In genomic region chr22:18987114-18987513, GRCh38 we compare ENCODE assay signal across 5 cellular contexts. TPM values are rescaled to one million over a fixed set of nuclear protein-coding genes. Genes with fewer than 3 reads are reported as not detected.
"Had no signal": no experiment of that assay in that cellular context is flagged by ENCODE, and none has a peak within 500 bp of the region (broad histone marks: within the 10 kb centered on the region; RNA-seq: fewer than 3 reads in every experiment).

No MANE protein-coding gene starts in this region.

RNA-seq across cellular contexts. Expression of gene PRODH, which starts 51.0 kb away (rescaled TPM):
- total RNA-seq: activated B cell treated with CpG ODN at 0.5 μM for 24 hours; activated CD4-positive, alpha-beta T cell treated with anti-CD3 and anti-CD28 coated beads for 36 hours; activated CD8-positive, alpha-beta T cell treated with anti-CD3 and anti-CD28 coated beads for 36 hours; activated CD8-positive, alpha-beta T cell treated with anti-CD3 and anti-CD28 coated beads, Interleukin-2, amount 10 ng/mL, durations not matched to agents 7 days and 5 days; T-helper 17 cell had no signal
